ENCODE assay signal across 23 cellular contexts in the genomic region with DNA sequence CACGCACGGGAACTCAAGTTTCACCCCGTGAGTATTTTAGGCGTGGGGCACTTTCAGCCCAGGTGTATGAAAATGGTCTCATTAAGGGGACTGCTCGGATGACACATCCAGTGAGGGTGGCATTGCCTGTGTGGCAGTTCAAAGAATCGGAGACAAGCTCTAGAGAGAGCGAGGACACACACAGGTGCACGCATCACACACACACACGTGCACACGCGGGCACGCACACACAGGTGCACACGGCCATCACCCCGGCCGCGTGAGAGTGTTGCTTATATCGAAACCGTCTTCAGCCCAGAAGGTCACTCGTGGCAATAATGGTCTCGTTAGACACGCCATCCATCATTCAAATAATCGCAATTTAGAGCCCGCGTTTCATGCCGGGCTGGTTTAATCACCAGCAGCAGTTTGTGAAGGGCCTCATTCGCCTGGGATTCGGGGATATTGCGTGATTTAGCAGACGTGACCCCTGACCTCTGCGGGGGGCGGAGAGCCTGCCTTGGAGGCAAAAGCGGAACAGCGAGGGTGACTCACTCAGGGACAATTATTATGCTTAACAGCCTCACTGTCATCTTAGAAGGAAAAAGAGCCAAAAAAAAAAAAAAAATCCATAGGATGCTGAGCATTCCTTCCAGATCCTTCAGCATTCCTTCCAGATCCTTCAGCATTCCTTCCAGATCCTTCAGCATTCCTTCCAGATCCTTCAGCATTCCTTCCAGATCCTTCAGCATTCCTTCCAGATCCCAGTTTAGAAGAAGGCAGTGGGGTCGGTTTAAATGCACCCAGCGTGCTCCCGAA.
DNase-seq lines count a peak whose midpoint lies in the region; ATAC-seq and TF ChIP-seq lines count a peak whose summit lies in the region.
"Had no signal": no experiment of that assay in that cellular context is flagged by ENCODE, and none has a peak within 500 bp of the region (broad histone marks: within the 10 kb centered on the region; RNA-seq: fewer than 3 reads in every experiment).

No MANE protein-coding gene starts in this region.

- DNase-seq in ELR (ENCODE audit: low read depth) (peak; percentile 24), endodermal cell (peak; percentile 56), skeletal muscle cell (ENCODE audit: low read depth) (peak; percentile 5)
- no peak for DNase-seq in activated CD4-positive, alpha-beta T cell treated with anti-CD3 and anti-CD28 coated beads, Interleukin-2, amount 10 ng/mL, durations not matched to agents 7 days and 5 days
- DNase-seq: activated CD4-positive, alpha-beta T cell treated with anti-CD3 and anti-CD28 coated beads, Interleukin-2, amount 50 U/mL, for 48 hours; activated naive CD4-positive, alpha-beta T cell treated with Interleukin-2 at 50 U/mL for 16 hours; AML-193; anterior cingulate cortex; central memory CD4-positive, alpha-beta T cell; Karpas-422; left cardiac atrium; midbrain; NCI-H748 treated with DMSO at 0.1 percent for 48 hours; SJCRH30; stimulated activated CD4-positive, alpha-beta T cell treated with anti-CD3 and anti-CD28 coated beads, Interleukin-12 subunit alpha, Interleukin-12 subunit beta, amount 100 ng/mL, for 4 hours; T-helper 2 cell had no signal

- POLR2A ChIA-PET in activated CD4-positive, alpha-beta T cell treated with anti-CD3 and anti-CD28 coated beads, Interleukin-2, amount 10 ng/mL, durations not matched to agents 7 days and 5 days (lab: Charles Lee) = no interaction called here

- CTCF ChIA-PET in activated CD4-positive, alpha-beta T cell treated with anti-CD3 and anti-CD28 coated beads, Interleukin-2, amount 10 ng/mL, durations not matched to agents 7 days and 5 days (lab: Charles Lee) = no interaction called here

- peak overlapping the region; percentile 81 for H3K27ac Mint-ChIP-seq in endodermal cell
- no peak overlapping the region for H3K27ac Mint-ChIP-seq in activated CD4-positive, alpha-beta T cell treated with anti-CD3 and anti-CD28 coated beads, Interleukin-2, amount 10 ng/mL, durations not matched to agents 7 days and 5 days
- H3K27ac Mint-ChIP-seq: stimulated activated effector memory CD8-positive, alpha-beta T cell treated with anti-CD3 and anti-CD28 coated beads, Interleukin-12 subunit alpha, Interleukin-12 subunit beta, amount 100 ng/mL, for 72 hours had no signal

- TF ChIP-seq CTCF in endodermal cell (conservative IDR thresholded peaks at IDR 0.05) = no peak

- peaks cover 12% of the 10 kb centered on the region for H3K4me1 Mint-ChIP-seq in endodermal cell
- no peaks in the 10 kb centered on the region for H3K4me1 Mint-ChIP-seq in activated CD4-positive, alpha-beta T cell treated with anti-CD3 and anti-CD28 coated beads, Interleukin-2, amount 10 ng/mL, durations not matched to agents 7 days and 5 days
- H3K4me1 Mint-ChIP-seq: stimulated activated effector memory CD8-positive, alpha-beta T cell treated with anti-CD3 and anti-CD28 coated beads, Interleukin-12 subunit alpha, Interleukin-12 subunit beta, amount 100 ng/mL, for 72 hours had no signal

- H3K4me3 ChIP-seq in HUES64 (ENCODE audit: low read length) (no peak overlapping the region), endodermal cell (ENCODE audit: low read length) (peak overlapping the region; percentile 61), skeletal muscle cell (ENCODE audit: low read depth, low read length) (no peak overlapping the region)
- H3K4me3 ChIP-seq: gastroesophageal sphincter, SJCRH30 had no signal

- no peak overlapping the region for H3K4me3 Mint-ChIP-seq in endodermal cell
- no peak overlapping the region for H3K4me3 Mint-ChIP-seq in activated CD4-positive, alpha-beta T cell treated with anti-CD3 and anti-CD28 coated beads, Interleukin-2, amount 10 ng/mL, durations not matched to agents 7 days and 5 days
- H3K4me3 Mint-ChIP-seq: stimulated activated effector memory CD8-positive, alpha-beta T cell treated with anti-CD3 and anti-CD28 coated beads, Interleukin-12 subunit alpha, Interleukin-12 subunit beta, amount 100 ng/mL, for 72 hours had no signal

- H3K36me3 Mint-ChIP-seq in endodermal cell (ENCODE audit: low read depth) = peaks cover 9% of the 10 kb centered on the region
- H3K36me3 Mint-ChIP-seq in activated CD4-positive, alpha-beta T cell treated with anti-CD3 and anti-CD28 coated beads, Interleukin-2, amount 10 ng/mL, durations not matched to agents 7 days and 5 days (ENCODE audit: low read depth) = no peaks in the 10 kb centered on the region
- H3K36me3 Mint-ChIP-seq: stimulated activated effector memory CD8-positive, alpha-beta T cell treated with anti-CD3 and anti-CD28 coated beads, Interleukin-12 subunit alpha, Interleukin-12 subunit beta, amount 100 ng/mL, for 72 hours had no signal

- H3K9ac ChIP-seq in HUES64 (ENCODE audit: low read depth, low read length) (no peak overlapping the region), endodermal cell (ENCODE audit: extremely low read depth, low read length, poor library complexity, severe bottlenecking) (peak overlapping the region; percentile 73)

- H3K9me3 Mint-ChIP-seq in endodermal cell = peaks cover 45% of the 10 kb centered on the region
- peaks cover 8% of the 10 kb centered on the region for H3K9me3 Mint-ChIP-seq in activated CD4-positive, alpha-beta T cell treated with anti-CD3 and anti-CD28 coated beads, Interleukin-2, amount 10 ng/mL, durations not matched to agents 7 days and 5 days

- ATAC-seq in HG03108 (IDR thresholded peaks at IDR 0.05; ENCODE audit: unreplicated experiment) (no peak), HG02623 (IDR thresholded peaks at IDR 0.05; ENCODE audit: unreplicated experiment) (no peak), HG03135 (IDR thresholded peaks at IDR 0.05; ENCODE audit: unreplicated experiment) (no peak)
- ATAC-seq: gastroesophageal sphincter; left cardiac atrium; stimulated activated effector memory CD8-positive, alpha-beta T cell treated with anti-CD3 and anti-CD28 coated beads, Interleukin-12 subunit alpha, Interleukin-12 subunit beta, amount 100 ng/mL, for 72 hours had no signal

- H3K27me3 ChIP-seq in HUES64 (ENCODE audit: insufficient read depth, low read length) = no peaks in the 10 kb centered on the region
- no peaks in the 10 kb centered on the region for H3K27me3 ChIP-seq in endodermal cell (ENCODE audit: control insufficient read depth, insufficient read depth, low read length, poor library complexity, severe bottlenecking)
- H3K27me3 ChIP-seq: SJCRH30 had no signal

- no peaks in the 10 kb centered on the region for H3K9me3 ChIP-seq in HUES64 (ENCODE audit: insufficient read depth, low read depth, low read length)
- peaks cover 22% of the 10 kb centered on the region for H3K9me3 ChIP-seq in endodermal cell (ENCODE audit: control insufficient read depth, low read length)
- H3K9me3 ChIP-seq: SJCRH30 had no signal

- no peaks in the 10 kb centered on the region; the same call in 1 of the 2 replicates for H3K4me1 ChIP-seq in HUES64 (ENCODE audit: insufficient read depth, low read length)
- H3K4me1 ChIP-seq in endodermal cell (ENCODE audit: control insufficient read depth, insufficient read depth, low read length) = no peaks in the 10 kb centered on the region
- H3K4me1 ChIP-seq: gastroesophageal sphincter, SJCRH30 had no signal

- WGBS in HUES64 = 86% methylated on average over 36 of the region's 36 CpGs
- 87 to 91% methylated on average over 27 to 36 of the region's 36 CpGs for whole genome bisulfite sequencing in endodermal cell (ENCODE audit: insufficient coverage in 1 of 2, insufficient read length in 1 of 2), 2 experiments

- no peaks in the 10 kb centered on the region for H3K36me3 ChIP-seq in HUES64 (ENCODE audit: insufficient read depth, low read length)
- H3K36me3 ChIP-seq in endodermal cell (ENCODE audit: control insufficient read depth, insufficient read depth, low read length) = no peaks in the 10 kb centered on the region
- H3K36me3 ChIP-seq: gastroesophageal sphincter, SJCRH30 had no signal

- H3K27ac ChIP-seq in HUES64 (ENCODE audit: low read depth, low read length) (peak overlapping the region; percentile 40; the same call in 1 of the 2 replicates), endodermal cell (ENCODE audit: low read depth, low read length) (peak overlapping the region; percentile 68)
- H3K27ac ChIP-seq: gastroesophageal sphincter, SJCRH30, VCaP had no signal

- H3K27me3 Mint-ChIP-seq in endodermal cell (ENCODE audit: insufficient read depth) = peaks cover 5% of the 10 kb centered on the region
- no peaks in the 10 kb centered on the region for H3K27me3 Mint-ChIP-seq in activated CD4-positive, alpha-beta T cell treated with anti-CD3 and anti-CD28 coated beads, Interleukin-2, amount 10 ng/mL, durations not matched to agents 7 days and 5 days
